23 cellular contexts compared by ENCODE assay signal in genomic region chr7:20509892-20510645, GRCh38.
"Had no signal": no experiment of that assay in that cellular context is flagged by ENCODE, and none has a peak within 500 bp of the region (broad histone marks: within the 10 kb centered on the region; RNA-seq: fewer than 3 reads in every experiment).

No MANE protein-coding gene starts in this region.

- FAIRE-seq: astrocyte, endothelial cell of umbilical vein had no signal

- H3K9me3 ChIP-seq: heart left ventricle, left ventricle myocardium inferior, mucosa of descending colon, spleen, suprapubic skin, tibial artery, upper lobe of right lung had no signal

- H3K36me3 ChIP-seq: heart left ventricle, left ventricle myocardium inferior, spleen, suprapubic skin, tibial artery, upper lobe of right lung had no signal

- H3K27ac ChIP-seq: heart left ventricle, left ventricle myocardium inferior, spleen, suprapubic skin, tibial artery, upper lobe of right lung had no signal

- H3K36me3 Mint-ChIP-seq: natural killer cell treated with Interleukin-12 subunit alpha and Interleukin-12 subunit beta and Interleukin-15 and Interleukin-18, amount 100 ng/mL, for 72 hours had no signal

- H3K27ac Mint-ChIP-seq: activated T-helper 17 cell treated with anti-CD3 and anti-CD28 coated beads, Interleukin-2, amount 50 U/mL, for 72 hours; natural killer cell treated with Interleukin-12 subunit alpha and Interleukin-12 subunit beta and Interleukin-15 and Interleukin-18, amount 100 ng/mL, for 72 hours; T-helper 2 cell treated with Interferon-gamma antibody and Interleukin-4, amounts not matched to agents 5 μg/mL and 100 μg/mL, for 36 hours had no signal

- H3K9me3 Mint-ChIP-seq: T-helper 2 cell treated with Interferon-gamma antibody and Interleukin-4, amounts not matched to agents 5 μg/mL and 100 μg/mL, for 36 hours had no signal

- H3K27me3 Mint-ChIP-seq: activated T-helper 17 cell treated with anti-CD3 and anti-CD28 coated beads, Interleukin-2, amount 50 U/mL, for 72 hours; natural killer cell treated with Interleukin-12 subunit alpha and Interleukin-12 subunit beta and Interleukin-15 and Interleukin-18, amount 100 ng/mL, for 72 hours had no signal

- H3K4me3 ChIP-seq: heart left ventricle, left ventricle myocardium inferior, mucosa of descending colon, spleen, suprapubic skin, tibial artery, upper lobe of right lung had no signal

- H3K4me1 Mint-ChIP-seq: activated T-helper 17 cell treated with anti-CD3 and anti-CD28 coated beads, Interleukin-2, amount 50 U/mL, for 72 hours had no signal

- H3K27me3 ChIP-seq: heart left ventricle, spleen, suprapubic skin, tibial artery, upper lobe of right lung had no signal

- H3K4me1 ChIP-seq: left ventricle myocardium inferior, spleen, suprapubic skin, tibial artery, upper lobe of right lung had no signal

- H3K4me3 Mint-ChIP-seq: activated T-helper 17 cell treated with anti-CD3 and anti-CD28 coated beads, Interleukin-2, amount 50 U/mL, for 72 hours; natural killer cell treated with Interleukin-12 subunit alpha and Interleukin-12 subunit beta and Interleukin-15 and Interleukin-18, amount 100 ng/mL, for 72 hours; T-helper 2 cell treated with Interferon-gamma antibody and Interleukin-4, amounts not matched to agents 5 μg/mL and 100 μg/mL, for 36 hours had no signal

- DNase-seq: activated CD4-positive, alpha-beta T cell treated with anti-CD3 and anti-CD28 coated beads for 48 hours; activated CD4-positive, alpha-beta T cell treated with anti-CD3 and anti-CD28 coated beads, Interleukin-2, amount 50 U/mL, for 48 hours; activated CD8-positive, alpha-beta memory T cell treated with anti-CD3 and anti-CD28 coated beads, Interleukin-2, amount 50 U/mL, for 4 hours; activated gamma-delta T cell treated with Interleukin-2 at 50 U/mL for 16 hours; activated naive CD4-positive, alpha-beta T cell treated with anti-CD3 and anti-CD28 coated beads, Interleukin-2, amount 50 U/mL, for 16 hours; activated T-cell treated with anti-CD3 and anti-CD28 coated beads, Interleukin-2, amount 50 U/mL, for 1 hour; amniotic stem cell; central memory CD4-positive, alpha-beta T cell; heart left ventricle; left ventricle myocardium inferior; mucosa of descending colon; posterior cingulate gyrus; right cardiac atrium; spleen; stimulated activated naive CD4-positive, alpha-beta T cell; tibial artery; upper lobe of right lung had no signal
